ENCODE assay signal across 19 cellular contexts in genomic region chr4:37393889-37394288, GRCh38.
DNase-seq lines count a peak whose midpoint lies in the region; ATAC-seq, FAIRE-seq and TF ChIP-seq lines count a peak whose summit lies in the region.
"Had no signal": no experiment of that assay in that cellular context is flagged by ENCODE, and none has a peak within 500 bp of the region (broad histone marks: within the 10 kb centered on the region; RNA-seq: fewer than 3 reads in every experiment).

No MANE protein-coding gene starts in this region.

- no peak overlapping the region for H3K4me2 ChIP-seq in GM12878 (ENCODE audit: control insufficient read depth, insufficient read depth)

- no peak overlapping the region for H3K9ac ChIP-seq in GM12878 (ENCODE audit: control insufficient read depth, insufficient read depth, low read length)

- peaks cover 3% of the 10 kb centered on the region for H3K9me3 ChIP-seq in GM12878 (replicated peaks; ENCODE audit: control insufficient read depth, insufficient read depth, low read length)
- H3K9me3 ChIP-seq: left ventricle myocardium inferior had no signal

- DNase-seq in GM12878 (ENCODE audit: low read depth, low spot score), result no peak
- no peak for DNase-seq in activated effector memory CD4-positive, alpha-beta T cell treated with anti-CD3 and anti-CD28 coated beads, Interleukin-2, amount 50 U/mL, for 16 hours
- DNase-seq in glomerular visceral epithelial cell (ENCODE audit: extremely low spot score), result no peak
- no peak for DNase-seq in activated CD8-positive, alpha-beta memory T cell treated with anti-CD3 and anti-CD28 coated beads, Interleukin-2, amount 50 U/mL, for 4 hours
- no peak for DNase-seq in DMS79 treated with DMSO at 0.1 percent for 48 hours (lab: John Stamatoyannopoulos, UW)
- DNase-seq: activated CD4-positive, CD25-positive, alpha-beta regulatory T cell treated with anti-CD3 and anti-CD28 coated beads, Interleukin-2, amount 50 U/mL, for 72 hours; activated naive CD4-positive, alpha-beta T cell; foreskin fibroblast; Karpas-422; left ventricle myocardium inferior; NCI-H1694; nucleus accumbens; SHP77; stimulated activated CD4-positive, alpha-beta T cell treated with anti-CD3 and anti-CD28 coated beads, Interleukin-2, amount 100 ng/mL, for 24 hours had no signal

- no peak overlapping the region for H2AFZ ChIP-seq in GM12878 (ENCODE audit: control insufficient read depth, low read depth, low read length)

- no TSS peak for BruUV-seq in GM12878 (replicated peaks; lab: Mats Ljungman, UMichigan)

- no peak overlapping the region for H3K4me3 ChIP-seq in GM12878
- H3K4me3 ChIP-seq: left ventricle myocardium inferior had no signal

- TF ChIP-seq CTCF in GM12878 (IDR thresholded peaks at IDR 0.05 in 2 of 3, conservative IDR thresholded peaks at IDR 0.05 in 1 of 3; ENCODE audit: control insufficient read depth in 2 of 3, extremely low read depth in 1 of 3, insufficient read depth in 1 of 3, low read depth in 3 of 3, low read length in 3 of 3), result no peak

- RAD21 ChIA-PET in GM12878 (lab: Charles Lee; ENCODE audit: unreplicated experiment), result no interaction called here

- TF ChIP-seq RAD21 in GM12878 (IDR thresholded peaks at IDR 0.05; ENCODE audit: insufficient read depth, low read depth, low read length), result no peak

- H3K4me1 ChIP-seq in GM12878 (ENCODE audit: control insufficient read depth, insufficient read depth, low read length), result no peaks in the 10 kb centered on the region

- SMC1A ChIA-PET in GM12878 (lab: Charles Lee; ENCODE audit: uncharacterized antibody, unreplicated experiment), result no interaction called here

- CTCF ChIA-PET in GM12878 (lab: Yijun Ruan, JAX), result no interaction called here

- POLR2A ChIA-PET in GM12878 (lab: Charles Lee), result no interaction called here

- H3K36me3 ChIP-seq in GM12878 (ENCODE audit: control insufficient read depth in 2 of 2, insufficient read depth in 2 of 2, low read length in 1 of 2), result no peaks in the 10 kb centered on the region
- H3K36me3 ChIP-seq: left ventricle myocardium inferior had no signal

- H3K27me3 ChIP-seq in GM12878 (replicated peaks in 1 of 2; ENCODE audit: control insufficient read depth in 2 of 2, insufficient read depth in 2 of 2, low read length in 1 of 2), result no peaks in the 10 kb centered on the region

- H3K27ac ChIP-seq in GM12878 (ENCODE audit: control insufficient read depth, insufficient read depth), result no peak overlapping the region
- H3K27ac ChIP-seq: left ventricle myocardium inferior had no signal

- TF ChIP-seq EP300 in GM12878 (IDR thresholded peaks at IDR 0.05; ENCODE audit: borderline replicate concordance in 1 of 2, control insufficient read depth in 1 of 2, low read depth in 2 of 2, low read length in 2 of 2), result peak in 1 of 2 experiments; percentile 36; a peak in 1 of 4 replicates

- in situ Hi-C loops in GM12878 (cut with MboI), result loop anchor here (25.0 kb wide), 1 partner anchor 1207 kb away; no protein-coding TSS in a partner anchor

- FAIRE-seq in GM12878 (lab: Jason Lieb, UNC), result no peak
- FAIRE-seq: colon, H1 had no signal

- no peaks in the 10 kb centered on the region for H3K79me2 ChIP-seq in GM12878 (ENCODE audit: control insufficient read depth, insufficient read depth, low read length)

- no peak for TF ChIP-seq POLR2A in GM12878 (IDR thresholded peaks at IDR 0.05; ENCODE audit: low read depth, low read length)

- peak; percentile 58 for ATAC-seq in GM18870 (IDR thresholded peaks at IDR 0.05; ENCODE audit: unreplicated experiment)
- ATAC-seq in GM21786 (IDR thresholded peaks at IDR 0.05; ENCODE audit: unreplicated experiment), result peak; percentile 53
- peak; percentile 35 for ATAC-seq in HG03442 (IDR thresholded peaks at IDR 0.05; ENCODE audit: unreplicated experiment)
- ATAC-seq in GM12878, result peak; percentile 46

- 47% methylated on average over 3 of the region's 3 CpGs for WGBS in GM12878 (ENCODE audit: insufficient coverage, insufficient replicate concordance, low lambda C conversion rate, missing lambda C conversion rate)

- H4K20me1 ChIP-seq in GM12878 (ENCODE audit: control insufficient read depth, insufficient read depth), result no peaks in the 10 kb centered on the region

- intact Hi-C loops in GM12878 (cut with micrococcal nuclease; ENCODE audit: unreplicated experiment), result loop anchor here (10.0 kb wide), 1 partner anchor 839 kb away; no protein-coding TSS in a partner anchor

TF ChIP-seq in GM12878, 131 proteins besides CTCF, POLR2A, EP300 and RAD21:
- TF ChIP-seq IKZF2 (IDR thresholded peaks at IDR 0.05), result peak; percentile 75 to 79; a peak in 3 of 4 replicates
- peak; percentile 42; the same call in 1 of the 2 replicates for TF ChIP-seq DPF2 (IDR thresholded peaks at IDR 0.05)
- TF ChIP-seq, protein P1, sequence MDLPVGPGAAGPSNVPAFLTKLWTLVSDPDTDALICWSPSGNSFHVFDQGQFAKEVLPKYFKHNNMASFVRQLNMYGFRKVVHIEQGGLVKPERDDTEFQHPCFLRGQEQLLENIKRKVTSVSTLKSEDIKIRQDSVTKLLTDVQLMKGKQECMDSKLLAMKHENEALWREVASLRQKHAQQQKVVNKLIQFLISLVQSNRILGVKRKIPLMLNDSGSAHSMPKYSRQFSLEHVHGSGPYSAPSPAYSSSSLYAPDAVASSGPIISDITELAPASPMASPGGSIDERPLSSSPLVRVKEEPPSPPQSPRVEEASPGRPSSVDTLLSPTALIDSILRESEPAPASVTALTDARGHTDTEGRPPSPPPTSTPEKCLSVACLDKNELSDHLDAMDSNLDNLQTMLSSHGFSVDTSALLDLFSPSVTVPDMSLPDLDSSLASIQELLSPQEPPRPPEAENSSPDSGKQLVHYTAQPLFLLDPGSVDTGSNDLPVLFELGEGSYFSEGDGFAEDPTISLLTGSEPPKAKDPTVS (IDR thresholded peaks at IDR 0.05; ENCODE audit: low read depth, low read length), result no peak
- TF ChIP-seq ATF7 (IDR thresholded peaks at IDR 0.05; ENCODE audit: low read depth), result peak; percentile 59
- TF ChIP-seq MTA2 (IDR thresholded peaks at IDR 0.05; ENCODE audit: low read depth), result peak; percentile 85
- TF ChIP-seq TBL1XR1 (IDR thresholded peaks at IDR 0.05; ENCODE audit: low read depth, low read length), result no peak
- no peak for TF ChIP-seq KLF5 (IDR thresholded peaks at IDR 0.05; ENCODE audit: partially characterized antibody)
- TF ChIP-seq IKZF1 (conservative IDR thresholded peaks at IDR 0.05), result peak; percentile 81
- TF ChIP-seq, protein P2, sequence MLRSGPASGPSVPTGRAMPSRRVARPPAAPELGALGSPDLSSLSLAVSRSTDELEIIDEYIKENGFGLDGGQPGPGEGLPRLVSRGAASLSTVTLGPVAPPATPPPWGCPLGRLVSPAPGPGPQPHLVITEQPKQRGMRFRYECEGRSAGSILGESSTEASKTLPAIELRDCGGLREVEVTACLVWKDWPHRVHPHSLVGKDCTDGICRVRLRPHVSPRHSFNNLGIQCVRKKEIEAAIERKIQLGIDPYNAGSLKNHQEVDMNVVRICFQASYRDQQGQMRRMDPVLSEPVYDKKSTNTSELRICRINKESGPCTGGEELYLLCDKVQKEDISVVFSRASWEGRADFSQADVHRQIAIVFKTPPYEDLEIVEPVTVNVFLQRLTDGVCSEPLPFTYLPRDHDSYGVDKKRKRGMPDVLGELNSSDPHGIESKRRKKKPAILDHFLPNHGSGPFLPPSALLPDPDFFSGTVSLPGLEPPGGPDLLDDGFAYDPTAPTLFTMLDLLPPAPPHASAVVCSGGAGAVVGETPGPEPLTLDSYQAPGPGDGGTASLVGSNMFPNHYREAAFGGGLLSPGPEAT (IDR thresholded peaks at IDR 0.05; ENCODE audit: low read depth), result peak; percentile 64; the same call in 1 of the 2 replicates
- TF ChIP-seq RUNX3 (IDR thresholded peaks at IDR 0.05; ENCODE audit: low read length), result 0 out of 2 replicates have a peak, but pooled peaks have one; percentile 25
